Comparison of ENCODE assay signal across 1 cellular context in genomic region chr17:75515523-75516254, GRCh38.
TF ChIP-seq lines count a peak whose summit lies in the region.

TSS of gene CASKIN2 (minus strand) at chr17:75515537. CDS start at chr17:75513804, 1,733 bp downstream.

TF ChIP-seq in GM12878, 131 proteins besides CTCF, POLR2A, EP300 and RAD21 (continued from another document and continues in another):
- TF ChIP-seq E4F1 (IDR thresholded peaks at IDR 0.05; ENCODE audit: borderline replicate concordance, partially characterized antibody) (no peak), NFIC (IDR thresholded peaks at IDR 0.05; ENCODE audit: low read depth, low read length) (no peak), ETV6 (conservative IDR thresholded peaks at IDR 0.05 in 1 of 2, IDR thresholded peaks at IDR 0.05 in 1 of 2; ENCODE audit: borderline replicate concordance in 1 of 2, low read depth in 1 of 2) (no peak), MAX (IDR thresholded peaks at IDR 0.05; ENCODE audit: low read depth, low read length) (0 out of 2 replicates have a peak, but pooled peaks have one; percentile 45), YY1 (IDR thresholded peaks at IDR 0.05; ENCODE audit: low read depth, low read length) (peak; percentile 56; the same call in 1 of the 2 replicates), NFYA (IDR thresholded peaks at IDR 0.05; ENCODE audit: borderline replicate concordance, low read depth, low read length) (no peak), HDAC2 (IDR thresholded peaks at IDR 0.05) (0 out of 2 replicates have a peak, but pooled peaks have one; percentile 80), GATAD2B (conservative IDR thresholded peaks at IDR 0.05; ENCODE audit: low read depth) (peak; percentile 59), NKRF (conservative IDR thresholded peaks at IDR 0.05) (peak; percentile 97), SREBF1 (IDR thresholded peaks at IDR 0.05; ENCODE audit: low read length) (no peak), IRF5 (IDR thresholded peaks at IDR 0.05; ENCODE audit: borderline replicate concordance) (no peak), MTA3 (IDR thresholded peaks at IDR 0.05; ENCODE audit: borderline replicate concordance, low read length) (no peak), SRF (IDR thresholded peaks at IDR 0.05; ENCODE audit: low read depth in 2 of 2, low read length in 2 of 2) (no peak), REST (IDR thresholded peaks at IDR 0.05; ENCODE audit: low read depth, low read length) (peak; percentile 97), EGR1 (IDR thresholded peaks at IDR 0.05; ENCODE audit: borderline replicate concordance in 1 of 2, low read depth in 2 of 2, low read length in 2 of 2) (peak in 1 of 2 experiments; percentile 70; a peak in 2 of 3 replicates), NR2F1 (conservative IDR thresholded peaks at IDR 0.05) (peak; percentile 90), NFXL1 (IDR thresholded peaks at IDR 0.05; ENCODE audit: borderline replicate concordance) (no peak), SP1 (IDR thresholded peaks at IDR 0.05; ENCODE audit: low read depth, low read length) (peak; percentile 37), KAT2A (conservative IDR thresholded peaks at IDR 0.05; ENCODE audit: control insufficient read depth, low read depth, low read length) (no peak), ATF2 (IDR thresholded peaks at IDR 0.05; ENCODE audit: low read length) (no peak), TCF12 (IDR thresholded peaks at IDR 0.05; ENCODE audit: low read depth, low read length) (0 out of 2 replicates have a peak, but pooled peaks have one; percentile 20), LARP7 (IDR thresholded peaks at IDR 0.05) (peak; percentile 63), JUNB (IDR thresholded peaks at IDR 0.05) (no peak), RUNX3 (IDR thresholded peaks at IDR 0.05; ENCODE audit: low read length) (no peak; the same call in 1 of the 2 replicates), HDGF (IDR thresholded peaks at IDR 0.05) (no peak), PML (IDR thresholded peaks at IDR 0.05; ENCODE audit: low read length) (no peak), ATF3 (IDR thresholded peaks at IDR 0.05; ENCODE audit: borderline replicate concordance, extremely low read depth, low read depth, low read length) (no peak; the same call in 1 of the 2 replicates), CEBPZ (IDR thresholded peaks at IDR 0.05; ENCODE audit: low read depth, low read length) (no peak), IKZF2 (IDR thresholded peaks at IDR 0.05) (0 out of 4 replicates have a peak, but pooled peaks of 1 of the 2 experiments have one; percentile 32), CBX3 (IDR thresholded peaks at IDR 0.05; ENCODE audit: borderline replicate concordance, low read depth) (no peak), ZNF207 (IDR thresholded peaks at IDR 0.05; ENCODE audit: borderline replicate concordance) (no peak; the same call in 1 of the 2 replicates), RELA (IDR thresholded peaks at IDR 0.05; ENCODE audit: borderline replicate concordance, partially characterized antibody) (no peak), PBX3 (IDR thresholded peaks at IDR 0.05; ENCODE audit: insufficient replicate concordance, low read depth, low read length) (peak; percentile 90), ELK1 (IDR thresholded peaks at IDR 0.05; ENCODE audit: low read depth, low read length) (no peak), NRF1 (conservative IDR thresholded peaks at IDR 0.05; ENCODE audit: low read depth, low read length) (peak; percentile 22; the same call in 1 of the 2 replicates), CREB1 (IDR thresholded peaks at IDR 0.05; ENCODE audit: low read depth) (peak; percentile 9; the same call in 1 of the 2 replicates)
